In the genomic region with DNA sequence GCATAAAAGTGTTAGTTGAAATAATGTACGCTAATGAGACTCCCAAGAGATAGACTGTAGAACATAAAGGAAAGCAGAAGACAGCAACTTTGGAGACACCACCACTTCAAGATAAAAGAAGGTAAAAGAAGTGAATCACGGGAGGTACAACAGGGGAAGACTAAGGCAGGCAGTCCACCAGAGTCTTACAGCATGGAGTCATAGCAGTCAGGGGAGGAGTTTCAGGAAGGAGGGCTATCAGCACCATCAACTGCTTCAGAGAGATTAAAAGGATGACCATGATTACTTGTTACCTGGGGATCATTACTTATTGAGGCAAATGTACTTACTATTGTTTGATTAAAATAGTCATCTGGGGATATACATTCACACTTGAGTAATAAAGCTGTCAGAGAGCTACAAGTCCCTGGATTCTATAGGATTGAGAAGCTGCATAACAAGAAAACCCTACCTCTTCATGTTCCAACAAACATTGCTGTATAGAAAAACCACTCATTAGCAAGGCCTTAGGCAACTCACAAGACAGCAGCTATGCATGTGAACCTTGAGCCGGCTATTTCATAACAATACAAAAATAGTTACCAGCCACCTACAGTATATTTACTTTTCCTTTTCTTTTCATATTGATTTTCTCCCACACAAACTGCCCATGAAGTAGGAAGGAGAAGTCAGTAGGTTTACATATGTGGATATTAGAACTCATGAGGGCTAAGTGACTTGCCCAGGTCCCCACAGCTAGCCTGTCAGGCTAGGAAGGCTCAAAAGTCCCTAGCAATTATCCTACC, we compare ENCODE assay signal across 28 cellular contexts.
"Had no signal": no experiment of that assay in that cellular context is flagged by ENCODE, and none has a peak within 500 bp of the region (broad histone marks: within the 10 kb centered on the region; RNA-seq: fewer than 3 reads in every experiment).

No MANE protein-coding gene starts in this region.

- H3K27ac Mint-ChIP-seq: activated CD4-positive, alpha-beta T cell treated with anti-CD3 and anti-CD28 coated beads for 36 hours; activated naive CD4-positive, alpha-beta T cell treated with anti-CD3 and anti-CD28 coated beads for 36 hours; activated naive CD8-positive, alpha-beta T cell treated with anti-CD3 and anti-CD28 coated beads, Interleukin-2, amount 10 ng/mL, durations not matched to agents 7 days and 5 days; mesothelial cell of epicardium; naive thymus-derived CD4-positive, alpha-beta T cell; T-helper 2 cell treated with Interferon-gamma antibody and Interleukin-4, amounts not matched to agents 5 μg/mL and 100 μg/mL, for 36 hours had no signal

- H3K4me1 ChIP-seq: esophagus muscularis mucosa, heart right ventricle, parathyroid adenoma, testis, transverse colon, uterus had no signal

- H3K4me3 Mint-ChIP-seq: activated CD4-positive, alpha-beta T cell treated with anti-CD3 and anti-CD28 coated beads for 36 hours; activated naive CD4-positive, alpha-beta T cell treated with anti-CD3 and anti-CD28 coated beads for 36 hours; activated naive CD8-positive, alpha-beta T cell treated with anti-CD3 and anti-CD28 coated beads, Interleukin-2, amount 10 ng/mL, durations not matched to agents 7 days and 5 days; mesothelial cell of epicardium; naive thymus-derived CD4-positive, alpha-beta T cell; T-helper 2 cell treated with Interferon-gamma antibody and Interleukin-4, amounts not matched to agents 5 μg/mL and 100 μg/mL, for 36 hours had no signal

- H3K27me3 ChIP-seq: esophagus muscularis mucosa, heart right ventricle, testis, transverse colon, uterus had no signal

- H3K4me1 Mint-ChIP-seq: activated CD4-positive, alpha-beta T cell treated with anti-CD3 and anti-CD28 coated beads for 36 hours; activated naive CD8-positive, alpha-beta T cell treated with anti-CD3 and anti-CD28 coated beads, Interleukin-2, amount 10 ng/mL, durations not matched to agents 7 days and 5 days; mesothelial cell of epicardium; naive thymus-derived CD4-positive, alpha-beta T cell had no signal

- H3K36me3 ChIP-seq: esophagus muscularis mucosa, heart right ventricle, transverse colon, uterus had no signal

- DNase-seq: activated CD4-positive, alpha-beta T cell treated with anti-CD3 and anti-CD28 coated beads for 36 hours; activated CD4-positive, alpha-beta T cell treated with anti-CD3 and anti-CD28 coated beads, Interleukin-2, amount 50 U/mL, for 48 hours; activated CD4-positive, CD25-positive, alpha-beta regulatory T cell; activated CD8-positive, alpha-beta memory T cell treated with anti-CD3 and anti-CD28 coated beads for 24 hours; activated effector memory CD4-positive, alpha-beta T cell treated with Interleukin-2 at 50 U/mL for 16 hours; activated naive CD4-positive, alpha-beta T cell treated with anti-CD3 and anti-CD28 coated beads for 36 hours; activated naive CD8-positive, alpha-beta T cell treated with anti-CD3 and anti-CD28 coated beads, Interleukin-2, amount 10 ng/mL, durations not matched to agents 7 days and 5 days; amniotic stem cell; central memory CD4-positive, alpha-beta T cell; foreskin melanocyte; heart right ventricle; left ventricle myocardium superior; mammary epithelial cell; naive thymus-derived CD4-positive, alpha-beta T cell; nucleus accumbens; right cardiac atrium; stimulated activated CD4-positive, alpha-beta T cell treated with anti-CD3 and anti-CD28 coated beads, Interleukin-2, amount 100 ng/mL, for 48 hours; stimulated activated naive CD8-positive, alpha-beta T cell treated with anti-CD3 and anti-CD28 coated beads, Interleukin-15, Interleukin-2, amounts not matched to agents 100 U/mL and 50 U/mL, for 24 hours; T-helper 1 cell; testis; transverse colon; uterus had no signal

- FAIRE-seq: astrocyte, endothelial cell of umbilical vein had no signal

- H3K9me3 ChIP-seq: esophagus muscularis mucosa, heart right ventricle, testis, transverse colon, uterus had no signal

- H3K36me3 Mint-ChIP-seq: activated naive CD8-positive, alpha-beta T cell treated with anti-CD3 and anti-CD28 coated beads, Interleukin-2, amount 10 ng/mL, durations not matched to agents 7 days and 5 days; mesothelial cell of epicardium; naive thymus-derived CD4-positive, alpha-beta T cell had no signal

- H3K27me3 Mint-ChIP-seq: activated naive CD8-positive, alpha-beta T cell treated with anti-CD3 and anti-CD28 coated beads, Interleukin-2, amount 10 ng/mL, durations not matched to agents 7 days and 5 days had no signal

- H3K27ac ChIP-seq: esophagus muscularis mucosa, heart right ventricle, parathyroid adenoma, testis, transverse colon, uterus had no signal

- ATAC-seq: activated CD4-positive, alpha-beta T cell treated with anti-CD3 and anti-CD28 coated beads for 36 hours; heart right ventricle; left ventricle myocardium superior; naive thymus-derived CD4-positive, alpha-beta T cell; right cardiac atrium; stimulated activated naive CD8-positive, alpha-beta T cell treated with anti-CD3 and anti-CD28 coated beads, Interleukin-15, Interleukin-2, amounts not matched to agents 100 U/mL and 50 U/mL, for 24 hours had no signal

- H3K9me3 Mint-ChIP-seq: activated naive CD4-positive, alpha-beta T cell treated with anti-CD3 and anti-CD28 coated beads for 36 hours; activated naive CD8-positive, alpha-beta T cell treated with anti-CD3 and anti-CD28 coated beads, Interleukin-2, amount 10 ng/mL, durations not matched to agents 7 days and 5 days; T-helper 2 cell treated with Interferon-gamma antibody and Interleukin-4, amounts not matched to agents 5 μg/mL and 100 μg/mL, for 36 hours had no signal

- H3K4me3 ChIP-seq: esophagus muscularis mucosa, heart right ventricle, testis, transverse colon, uterus had no signal
